Comparison of ENCODE assay signal across 1 cellular context in genomic region chr3:50587373-50587772, GRCh38.
TF ChIP-seq lines count a peak whose summit lies in the region.

No MANE protein-coding gene starts in this region.

TF ChIP-seq in HepG2, 621 proteins besides CTCF, POLR2A, EP300 and RAD21:
- TF ChIP-seq TFE3 (CRISPR knock-in tag; IDR thresholded peaks at IDR 0.05) (no peak), ELF4 (CRISPR knock-in tag; IDR thresholded peaks at IDR 0.05; ENCODE audit: borderline replicate concordance) (no peak), PAF1 (CRISPR knock-in tag; IDR thresholded peaks at IDR 0.05) (no peak), FOXC1 (CRISPR knock-in tag; IDR thresholded peaks at IDR 0.05; ENCODE audit: borderline replicate concordance) (0 out of 2 replicates have a peak, but pooled peaks have one; percentile 7)
